ENCODE assay signal across 31 cellular contexts in the genomic region with DNA sequence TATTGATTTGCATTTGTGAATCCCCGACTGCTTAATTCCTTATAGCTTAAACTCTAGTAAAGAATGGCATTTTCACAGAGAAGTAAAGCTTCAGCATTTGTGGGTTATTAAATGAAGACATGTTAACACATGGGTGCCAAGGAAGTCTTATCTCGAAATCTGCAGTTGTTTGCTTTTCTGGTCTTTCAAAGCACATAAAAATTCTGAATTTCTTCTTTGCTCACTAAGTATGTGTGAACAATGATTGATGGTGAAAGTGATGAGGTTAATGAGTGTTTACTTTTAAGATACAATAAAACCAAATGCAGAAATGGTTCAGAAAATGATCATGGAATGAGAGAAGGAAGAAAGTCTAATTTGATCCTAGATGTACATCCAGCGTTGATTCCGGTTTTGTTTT.
"Had no signal": no experiment of that assay in that cellular context is flagged by ENCODE, and none has a peak within 500 bp of the region (broad histone marks: within the 10 kb centered on the region; RNA-seq: fewer than 3 reads in every experiment).

No MANE protein-coding gene starts in this region.

- H3K9me3 Mint-ChIP-seq: activated CD4-positive, alpha-beta T cell treated with anti-CD3 and anti-CD28 coated beads, Interleukin-2, amount 10 ng/mL, durations not matched to agents 24 days and 14 days; activated CD8-positive, alpha-beta T cell treated with anti-CD3 and anti-CD28 coated beads for 36 hours; activated naive CD8-positive, alpha-beta T cell treated with anti-CD3 and anti-CD28 coated beads for 36 hours; activated T-cell treated with anti-CD3 and anti-CD28 coated beads, Interleukin-2, amount 50 U/mL, for 72 hours; activated T-helper 17 cell treated with anti-CD3 and anti-CD28 coated beads, Interleukin-2, amount 50 U/mL, for 72 hours; central memory CD8-positive, alpha-beta T cell had no signal

- H3K27me3 Mint-ChIP-seq: activated CD4-positive, alpha-beta T cell treated with anti-CD3 and anti-CD28 coated beads, Interleukin-2, amount 10 ng/mL, durations not matched to agents 24 days and 14 days; activated CD8-positive, alpha-beta T cell treated with anti-CD3 and anti-CD28 coated beads for 36 hours; activated T-helper 17 cell treated with anti-CD3 and anti-CD28 coated beads, Interleukin-2, amount 50 U/mL, for 72 hours; central memory CD8-positive, alpha-beta T cell had no signal

- H3K27ac Mint-ChIP-seq: activated CD4-positive, alpha-beta T cell treated with anti-CD3 and anti-CD28 coated beads, Interleukin-2, amount 10 ng/mL, durations not matched to agents 24 days and 14 days; activated CD8-positive, alpha-beta T cell treated with anti-CD3 and anti-CD28 coated beads for 36 hours; activated naive CD8-positive, alpha-beta T cell treated with anti-CD3 and anti-CD28 coated beads for 36 hours; activated T-cell treated with anti-CD3 and anti-CD28 coated beads, Interleukin-2, amount 50 U/mL, for 72 hours; activated T-helper 17 cell treated with anti-CD3 and anti-CD28 coated beads, Interleukin-2, amount 50 U/mL, for 72 hours had no signal

- ATAC-seq: activated CD8-positive, alpha-beta T cell treated with anti-CD3 and anti-CD28 coated beads for 36 hours; activated T-cell treated with anti-CD3 and anti-CD28 coated beads, Interleukin-2, amount 50 U/mL, for 72 hours; activated T-helper 17 cell treated with anti-CD3 and anti-CD28 coated beads, Interleukin-2, amount 50 U/mL, for 72 hours had no signal

- H3K36me3 Mint-ChIP-seq: activated naive CD8-positive, alpha-beta T cell treated with anti-CD3 and anti-CD28 coated beads for 36 hours had no signal

- H3K4me1 Mint-ChIP-seq: activated CD4-positive, alpha-beta T cell treated with anti-CD3 and anti-CD28 coated beads, Interleukin-2, amount 10 ng/mL, durations not matched to agents 24 days and 14 days; activated naive CD8-positive, alpha-beta T cell treated with anti-CD3 and anti-CD28 coated beads for 36 hours; activated T-helper 17 cell treated with anti-CD3 and anti-CD28 coated beads, Interleukin-2, amount 50 U/mL, for 72 hours; central memory CD8-positive, alpha-beta T cell had no signal

- DNase-seq: activated CD4-positive, alpha-beta T cell treated with anti-CD3 and anti-CD28 coated beads, Interleukin-2, amount 10 ng/mL, durations not matched to agents 24 days and 14 days; activated CD4-positive, alpha-beta T cell treated with anti-CD3 and anti-CD28 coated beads, Interleukin-2, amount 50 U/mL, for 4 hours; activated CD8-positive, alpha-beta T cell treated with anti-CD3 and anti-CD28 coated beads for 36 hours; activated effector memory CD4-positive, alpha-beta T cell treated with anti-CD3 and anti-CD28 coated beads, Interleukin-2, amount 50 U/mL, for 16 hours; activated naive CD4-positive, alpha-beta T cell; activated naive CD4-positive, alpha-beta T cell treated with anti-CD3 and anti-CD28 coated beads, Interleukin-2, amount 50 U/mL, for 16 hours; activated naive CD8-positive, alpha-beta T cell treated with anti-CD3 and anti-CD28 coated beads for 36 hours; activated T-cell treated with anti-CD3 and anti-CD28 coated beads, Interleukin-2, amount 50 U/mL, for 1 hour; activated T-cell treated with anti-CD3 and anti-CD28 coated beads, Interleukin-2, amount 50 U/mL, for 72 hours; amniotic stem cell; aorta; colonic mucosa; Kasumi-1; KG1; MM.1S; NCI-H1105; NCI-H1694 treated with DMSO at 0.1 percent for 48 hours; NCI-H2029; NCI-H2171 treated with DMSO at 0.1 percent for 48 hours; NCI-H226; NCI-H446 treated with DMSO at 0.1 percent for 48 hours; NCI-H524; NK-92 treated with Interleukin-12 subunit alpha and Interleukin-12 subunit beta, amount 100 ng/mL, for 24 hours; PC-9; Right ventricle myocardium superior; SW 1271; T-helper 1 cell; T-helper 2 cell; T1000 had no signal

- H3K4me3 Mint-ChIP-seq: activated CD4-positive, alpha-beta T cell treated with anti-CD3 and anti-CD28 coated beads, Interleukin-2, amount 10 ng/mL, durations not matched to agents 24 days and 14 days; activated CD8-positive, alpha-beta T cell treated with anti-CD3 and anti-CD28 coated beads for 36 hours; activated naive CD8-positive, alpha-beta T cell treated with anti-CD3 and anti-CD28 coated beads for 36 hours; activated T-cell treated with anti-CD3 and anti-CD28 coated beads, Interleukin-2, amount 50 U/mL, for 72 hours; activated T-helper 17 cell treated with anti-CD3 and anti-CD28 coated beads, Interleukin-2, amount 50 U/mL, for 72 hours; central memory CD8-positive, alpha-beta T cell had no signal
